8 cellular contexts compared by ENCODE assay signal in genomic region chr9:86354882-86355399, GRCh38. TPM values are rescaled to one million over a fixed set of nuclear protein-coding genes. Genes with fewer than 3 reads are reported as not detected.
DNase-seq lines count a peak whose midpoint lies in the region; ATAC-seq and TF ChIP-seq lines count a peak whose summit lies in the region.

No MANE protein-coding gene starts in this region.

- peak overlapping the region; percentile 75 for H3K9ac ChIP-seq in SK-N-SH

- H3K4me2 ChIP-seq in SK-N-SH = peak overlapping the region; percentile 88

- H3K9me2 ChIP-seq in SK-N-SH = no peaks in the 10 kb centered on the region

- ATAC-seq in SK-N-SH treated with all-trans-retinoic acid at 6 μM for 48 hours = no peak
- no peak for ATAC-seq in RWPE2 (ENCODE audit: low read depth)
- ATAC-seq in omental fat pad (ENCODE audit: low FRiP score) = no peak
- no peak for ATAC-seq in GM19463 (IDR thresholded peaks at IDR 0.05; ENCODE audit: unreplicated experiment)
- ATAC-seq in GM21723 (IDR thresholded peaks at IDR 0.05; ENCODE audit: unreplicated experiment) = no peak

- TF ChIP-seq RAD21 in SK-N-SH (IDR thresholded peaks at IDR 0.05; ENCODE audit: low read length) = no peak

- H3K4me3 ChIP-seq in SK-N-SH (ENCODE audit: low read depth in 2 of 2, low read length in 1 of 2) (peak overlapping the region; percentile 87 to 90), RWPE2 (ENCODE audit: severe bottlenecking) (peak overlapping the region; percentile 88), epithelial cell of esophagus (ENCODE audit: low read length) (peak overlapping the region; percentile 67)

- H3K79me2 ChIP-seq in SK-N-SH (ENCODE audit: insufficient read depth) = peaks cover 39% of the 10 kb centered on the region

- no peak for TF ChIP-seq EP300 in SK-N-SH (IDR thresholded peaks at IDR 0.05; ENCODE audit: borderline replicate concordance in 1 of 2, low read depth in 1 of 2, low read length in 1 of 2)

- peak overlapping the region; percentile 96 for H2AFZ ChIP-seq in SK-N-SH (ENCODE audit: low read depth)

- H3K27ac ChIP-seq in SK-N-SH (ENCODE audit: low read depth in 2 of 2, low read length in 1 of 2) (peak overlapping the region; percentile 80 to 93; a peak in 3 of 4 replicates), RWPE2 (ENCODE audit: poor library complexity, severe bottlenecking) (peak overlapping the region; percentile 72)

- CTCF ChIA-PET in SK-N-SH (lab: Yijun Ruan, JAX) = no interaction called here

- WGBS in SK-N-SH (ENCODE audit: low lambda C conversion rate) = 35% methylated on average over 20 of the region's 20 CpGs

- DNase-seq in SK-N-SH = peak; percentile 36
- no peak for DNase-seq in RWPE2 (ENCODE audit: low spot score)
- no peak for DNase-seq in epithelial cell of esophagus (ENCODE audit: low read depth)
- peak; percentile 26 for DNase-seq in omental fat pad (ENCODE audit: low spot score)
- DNase-seq in NCI-H1694 (lab: John Stamatoyannopoulos, UW) = no peak

- peaks cover 4% of the 10 kb centered on the region for H3F3A ChIP-seq in SK-N-SH (replicated peaks; ENCODE audit: insufficient read depth)

- H3K9me3 ChIP-seq in SK-N-SH (no peaks in the 10 kb centered on the region), RWPE2 (ENCODE audit: severe bottlenecking) (no peaks in the 10 kb centered on the region)

- POLR2A ChIA-PET in SK-N-SH (lab: Yijun Ruan, JAX) = no interaction called here

- H3K27me3 ChIP-seq in SK-N-SH (ENCODE audit: insufficient read depth) (no peaks in the 10 kb centered on the region), RWPE2 (ENCODE audit: insufficient read depth, poor library complexity, severe bottlenecking) (no peaks in the 10 kb centered on the region)

- H3K36me3 ChIP-seq in SK-N-SH (replicated peaks in 1 of 2; ENCODE audit: control insufficient read depth in 1 of 2, insufficient read depth in 2 of 2, low read length in 1 of 2) (peaks cover 9 to 20% of the 10 kb centered on the region in 2 experiments), RWPE2 (ENCODE audit: low read depth) (peaks cover 26% of the 10 kb centered on the region)

- H4K20me1 ChIP-seq in SK-N-SH (ENCODE audit: insufficient read depth) = no peaks in the 10 kb centered on the region

- H3K4me1 ChIP-seq in SK-N-SH (ENCODE audit: control insufficient read depth in 1 of 2, insufficient read depth in 2 of 2, low read depth in 1 of 2, low read length in 1 of 2) (peaks cover 10% of the 10 kb centered on the region in 2 experiments; a peak in 3 of 4 replicates), RWPE2 (ENCODE audit: insufficient read depth, poor library complexity, severe bottlenecking) (peaks cover 18% of the 10 kb centered on the region)

- no peak; the same call in 1 of the 2 replicates for TF ChIP-seq CTCF in SK-N-SH (IDR thresholded peaks at IDR 0.05)
- no peak for TF ChIP-seq CTCF in RWPE2 (IDR thresholded peaks at IDR 0.05; ENCODE audit: poor library complexity, severe bottlenecking)
- no peak for TF ChIP-seq CTCF in epithelial cell of esophagus (IDR thresholded peaks at IDR 0.05; ENCODE audit: insufficient read depth, low read depth, low read length, missing control alignments)
- no peak for TF ChIP-seq CTCF in omental fat pad (IDR thresholded peaks at IDR 0.05)

TF ChIP-seq in SK-N-SH, 30 proteins besides CTCF, POLR2A, EP300 and RAD21:
- TF ChIP-seq MXI1 (IDR thresholded peaks at IDR 0.05; ENCODE audit: low read depth, low read length) = 0 out of 2 replicates have a peak, but pooled peaks have one; percentile 26
- no peak for TF ChIP-seq ZBTB33 (IDR thresholded peaks at IDR 0.05; ENCODE audit: borderline replicate concordance, low read depth)
- TF ChIP-seq USF2 (IDR thresholded peaks at IDR 0.05; ENCODE audit: borderline replicate concordance, low read depth, low read length) = no peak
- no peak for TF ChIP-seq TCF12 (IDR thresholded peaks at IDR 0.05)

TF ChIP-seq in SK-N-SH treated with all-trans-retinoic acid at 6 μM for 48 hours, 23 proteins besides CTCF, POLR2A, EP300 and RAD21:
- TF ChIP-seq CSRNP3 (CRISPR knock-in tag; IDR thresholded peaks at IDR 0.05) (no peak), CREB5 (CRISPR knock-in tag; IDR thresholded peaks at IDR 0.05; ENCODE audit: low read depth) (no peak), TSHZ2 (CRISPR knock-in tag; IDR thresholded peaks at IDR 0.05) (no peak), CSDC2 (CRISPR knock-in tag; IDR thresholded peaks at IDR 0.05) (no peak), TOX (CRISPR knock-in tag; IDR thresholded peaks at IDR 0.05; ENCODE audit: borderline replicate concordance) (no peak), ZFP3 (CRISPR knock-in tag; IDR thresholded peaks at IDR 0.05) (no peak), OSR1 (CRISPR knock-in tag; IDR thresholded peaks at IDR 0.05) (no peak), BACH2 (CRISPR knock-in tag; IDR thresholded peaks at IDR 0.05; ENCODE audit: borderline replicate concordance) (no peak), ZFP30 (CRISPR knock-in tag; IDR thresholded peaks at IDR 0.05) (no peak), RARB (CRISPR knock-in tag; IDR thresholded peaks at IDR 0.05) (no peak), ISL1 (CRISPR knock-in tag; IDR thresholded peaks at IDR 0.05) (no peak), ZC3H10 (CRISPR knock-in tag; IDR thresholded peaks at IDR 0.05) (no peak), PPARA (CRISPR knock-in tag; IDR thresholded peaks at IDR 0.05; ENCODE audit: borderline replicate concordance) (no peak), ZNF70 (CRISPR knock-in tag; IDR thresholded peaks at IDR 0.05) (no peak), ZNF8 (CRISPR knock-in tag; IDR thresholded peaks at IDR 0.05) (no peak), ZNF565 (CRISPR knock-in tag; conservative IDR thresholded peaks at IDR 0.05; ENCODE audit: low read depth) (no peak), ARNTL (CRISPR knock-in tag; IDR thresholded peaks at IDR 0.05; ENCODE audit: borderline replicate concordance, low read depth) (no peak)

RNA-seq across cellular contexts. Expression of gene TUT7, which starts 0.7 kb away (rescaled TPM):
- 6.7 and 7.3 TPM in 2 replicates for polyA plus RNA-seq in SK-N-SH (2012; rRNA removed)
- 8.1 and 11.4 TPM in 2 replicates for polyA plus RNA-seq in SK-N-SH (2012; cell fraction: cytosol; rRNA removed)
- 7.6 and 14.5 TPM in 2 replicates for polyA plus RNA-seq in SK-N-SH (2012; cell fraction: nucleus; rRNA removed)
- total RNA-seq in omental fat pad = 10 to 100 TPM; 50.8 to 61.8 (median 56.7) TPM

Comparison
In these comparisons a context has a peak if more than half of its experiments do, and no peak if none do; other contexts are left out.
1. DNase-seq: peak in SK-N-SH (single experiment) and omental fat pad (single experiment); none in RWPE2 (single experiment), epithelial cell of esophagus (single experiment) and NCI-H1694 (single experiment).
2. Peak in every context shown above with its lines, with median percentiles within 50 percentile points of each other: H3K4me3 ChIP-seq.